10 cellular contexts compared by ENCODE assay signal in genomic region chr1:153742411-153743142, GRCh38. TPM values are rescaled to one million over a fixed set of nuclear protein-coding genes. Genes with fewer than 3 reads are reported as not detected.
DNase-seq lines count a peak whose midpoint lies in the region; ATAC-seq and TF ChIP-seq lines count a peak whose summit lies in the region.
"Had no signal": no experiment of that assay in that cellular context is flagged by ENCODE, and none has a peak within 500 bp of the region (broad histone marks: within the 10 kb centered on the region; RNA-seq: fewer than 3 reads in every experiment).

No MANE protein-coding gene starts in this region.

- WGBS in thymus: 90% methylated on average over 5 of the region's 5 CpGs

- TF ChIP-seq CTCF in coronary artery (IDR thresholded peaks at IDR 0.05): no peak

- DNase-seq in activated naive CD4-positive, alpha-beta T cell treated with Interleukin-2 at 50 U/mL for 16 hours: no peak
- DNase-seq in coronary artery (ENCODE audit: low spot score) (no peak), DMS 273 treated with DMSO at 0.1 percent for 48 hours (lab: John Stamatoyannopoulos, UW) (no peak), ecto neural progenitor cell (ENCODE audit: low spot score) (no peak)
- no peak for DNase-seq in stimulated activated naive CD4-positive, alpha-beta T cell treated with Interleukin-2 at 50 U/mL for 16 hours (lab: John Stamatoyannopoulos, UW)
- DNase-seq: DND-41 had no signal

- H3K27me3 ChIP-seq in thymus (ENCODE audit: control insufficient read depth, insufficient read depth): no peaks in the 10 kb centered on the region

- peaks cover 61% of the 10 kb centered on the region for H3K36me3 ChIP-seq in thymus (ENCODE audit: control insufficient read depth, insufficient read depth)

- H3K4me3 Mint-ChIP-seq in activated naive CD4-positive, alpha-beta T cell treated with anti-CD3 and anti-CD28 coated beads, Interleukin-2, amount 50 U/mL, for 24 hours: no peak overlapping the region
- H3K4me3 Mint-ChIP-seq: neural crest cell had no signal

- H3K4me3 ChIP-seq in coronary artery (no peak overlapping the region), thymus (ENCODE audit: low read length) (no peak overlapping the region)

- peak overlapping the region; percentile 53 for H3K27ac Mint-ChIP-seq in activated naive CD4-positive, alpha-beta T cell treated with anti-CD3 and anti-CD28 coated beads, Interleukin-2, amount 50 U/mL, for 24 hours

- no peaks in the 10 kb centered on the region for H3K27me3 Mint-ChIP-seq in activated naive CD4-positive, alpha-beta T cell treated with anti-CD3 and anti-CD28 coated beads, Interleukin-2, amount 50 U/mL, for 24 hours

- peaks cover 26% of the 10 kb centered on the region for H3K4me1 Mint-ChIP-seq in activated naive CD4-positive, alpha-beta T cell treated with anti-CD3 and anti-CD28 coated beads, Interleukin-2, amount 50 U/mL, for 24 hours
- H3K4me1 Mint-ChIP-seq: neural crest cell had no signal

- H3K4me1 ChIP-seq in thymus (ENCODE audit: control insufficient read depth, insufficient read depth, low read length): no peaks in the 10 kb centered on the region

- H3K27ac ChIP-seq in coronary artery (peak overlapping the region; percentile 66 to 87), thymus (ENCODE audit: low read depth) (peak overlapping the region; percentile 54)

- no peaks in the 10 kb centered on the region for H3K9me3 Mint-ChIP-seq in activated naive CD4-positive, alpha-beta T cell treated with anti-CD3 and anti-CD28 coated beads, Interleukin-2, amount 50 U/mL, for 24 hours
- H3K9me3 Mint-ChIP-seq: neural crest cell had no signal

- peaks cover 6% of the 10 kb centered on the region for H3K36me3 Mint-ChIP-seq in activated naive CD4-positive, alpha-beta T cell treated with anti-CD3 and anti-CD28 coated beads, Interleukin-2, amount 50 U/mL, for 24 hours

- peak; percentile 59 for ATAC-seq in HG03442 (IDR thresholded peaks at IDR 0.05; ENCODE audit: unreplicated experiment)

- no peaks in the 10 kb centered on the region for H3K9me3 ChIP-seq in thymus (ENCODE audit: control insufficient read depth)

RNA-seq across cellular contexts. Expression of gene INTS3, which starts 14.7 kb away (rescaled TPM):
- 59.9 TPM for polyA plus RNA-seq in thymus

RNA-seq across cellular contexts. Expression of gene SLC27A3, which starts 32.6 kb away (rescaled TPM):
- 48.5 TPM for polyA plus RNA-seq in thymus
